Comparison of ENCODE assay signal across 8 cellular contexts in genomic region chr1:218339267-218339831, GRCh38. TPM values are rescaled to one million over a fixed set of nuclear protein-coding genes. Genes with fewer than 3 reads are reported as not detected.
DNase-seq lines count a peak whose midpoint lies in the region; ATAC-seq and TF ChIP-seq lines count a peak whose summit lies in the region.

No MANE protein-coding gene starts in this region.

- no peaks in the 10 kb centered on the region for H3K27me3 Mint-ChIP-seq in memory B cell
- H3K27me3 Mint-ChIP-seq in activated T-helper 2 cell treated with anti-CD3 and anti-CD28 coated beads, Interferon-gamma antibody, Interleukin-2, Interleukin-4, amounts not matched to agents 10 μg/mL and 5 μg/mL and 100 μg/mL, durations not matched to agents 14 hours and 24 hours and 36 hours (ENCODE audit: low read depth): peaks cover 23% of the 10 kb centered on the region
- H3K27me3 Mint-ChIP-seq in CD4-positive, alpha-beta memory T cell: no peaks in the 10 kb centered on the region
- peaks cover 12% of the 10 kb centered on the region for H3K27me3 Mint-ChIP-seq in activated CD4-positive, alpha-beta T cell treated with anti-CD3 and anti-CD28 coated beads, Interleukin-2, amount 10 ng/mL, durations not matched to agents 24 days and 14 days

- no peaks in the 10 kb centered on the region for H3K4me1 Mint-ChIP-seq in memory B cell
- H3K4me1 Mint-ChIP-seq in activated T-helper 2 cell treated with anti-CD3 and anti-CD28 coated beads, Interferon-gamma antibody, Interleukin-2, Interleukin-4, amounts not matched to agents 10 μg/mL and 5 μg/mL and 100 μg/mL, durations not matched to agents 14 hours and 24 hours and 36 hours (ENCODE audit: low read depth): peaks cover 2% of the 10 kb centered on the region
- H3K4me1 Mint-ChIP-seq in CD4-positive, alpha-beta memory T cell: no peaks in the 10 kb centered on the region
- H3K4me1 Mint-ChIP-seq in activated CD4-positive, alpha-beta T cell treated with anti-CD3 and anti-CD28 coated beads, Interleukin-2, amount 10 ng/mL, durations not matched to agents 24 days and 14 days: no peaks in the 10 kb centered on the region

- DNase-seq in EL (peak; percentile 50), M059J (ENCODE audit: low read depth) (peak; percentile 50), ascending aorta (ENCODE audit: low spot score in 2 of 2) (no peak), memory B cell (ENCODE audit: low spot score in 2 of 2) (peak in 1 of 2 donors; percentile 12)
- DNase-seq in activated T-helper 2 cell treated with anti-CD3 and anti-CD28 coated beads, Interferon-gamma antibody, Interleukin-2, Interleukin-4, amounts not matched to agents 10 μg/mL and 5 μg/mL and 100 μg/mL, durations not matched to agents 14 hours and 24 hours and 36 hours (ENCODE audit: low spot score): no peak
- DNase-seq in CD4-positive, alpha-beta memory T cell: no peak
- DNase-seq in activated CD4-positive, alpha-beta T cell treated with anti-CD3 and anti-CD28 coated beads, Interleukin-2, amount 10 ng/mL, durations not matched to agents 24 days and 14 days: no peak

- no peaks in the 10 kb centered on the region for H3K36me3 ChIP-seq in ascending aorta
- peaks cover 3% of the 10 kb centered on the region for H3K36me3 ChIP-seq in CD4-positive, alpha-beta memory T cell (ENCODE audit: insufficient read depth, low read length)

- no peak overlapping the region for H3K27ac Mint-ChIP-seq in memory B cell
- no peak overlapping the region for H3K27ac Mint-ChIP-seq in activated T-helper 2 cell treated with anti-CD3 and anti-CD28 coated beads, Interferon-gamma antibody, Interleukin-2, Interleukin-4, amounts not matched to agents 10 μg/mL and 5 μg/mL and 100 μg/mL, durations not matched to agents 14 hours and 24 hours and 36 hours
- H3K27ac Mint-ChIP-seq in CD4-positive, alpha-beta memory T cell: no peak overlapping the region
- H3K27ac Mint-ChIP-seq in activated CD4-positive, alpha-beta T cell treated with anti-CD3 and anti-CD28 coated beads, Interleukin-2, amount 10 ng/mL, durations not matched to agents 24 days and 14 days: no peak overlapping the region

- intact Hi-C loops in ascending aorta (cut with DNase I): loop anchor here (5.0 to 10.0 kb wide), 2 partner anchors 248 to 1075 kb away; no protein-coding TSS in a partner anchor
- intact Hi-C loops in activated T-helper 2 cell treated with anti-CD3 and anti-CD28 coated beads, Interferon-gamma antibody, Interleukin-2, Interleukin-4, amounts not matched to agents 10 μg/mL and 5 μg/mL and 100 μg/mL, durations not matched to agents 14 hours and 24 hours and 36 hours (cut with micrococcal nuclease): loop anchor here (1.0 kb wide), 1 partner anchor 182 kb away; no protein-coding TSS in a partner anchor
- intact Hi-C loops in CD4-positive, alpha-beta memory T cell (cut with micrococcal nuclease): loop anchor here (2.0 to 10.0 kb wide), 2 partner anchors 1077 to 1635 kb away; no protein-coding TSS in a partner anchor
- intact Hi-C loops in activated CD4-positive, alpha-beta T cell treated with anti-CD3 and anti-CD28 coated beads, Interleukin-2, amount 10 ng/mL, durations not matched to agents 24 days and 14 days (cut with micrococcal nuclease): loop anchor here (1.0 kb wide), 1 partner anchor 182 kb away; no protein-coding TSS in a partner anchor

- peak; percentile 50 to 76 (median 70) for TF ChIP-seq CTCF in ascending aorta (IDR thresholded peaks at IDR 0.05)

- H3K9me3 ChIP-seq in ascending aorta: no peaks in the 10 kb centered on the region
- H3K9me3 ChIP-seq in CD4-positive, alpha-beta memory T cell (ENCODE audit: control insufficient read depth in 1 of 2, low read length in 2 of 2): no peaks in the 10 kb centered on the region

- no peaks in the 10 kb centered on the region for H3K36me3 Mint-ChIP-seq in memory B cell
- no peaks in the 10 kb centered on the region for H3K36me3 Mint-ChIP-seq in activated T-helper 2 cell treated with anti-CD3 and anti-CD28 coated beads, Interferon-gamma antibody, Interleukin-2, Interleukin-4, amounts not matched to agents 10 μg/mL and 5 μg/mL and 100 μg/mL, durations not matched to agents 14 hours and 24 hours and 36 hours (ENCODE audit: low read depth)
- peaks cover 2 to 19% of the 10 kb centered on the region in 2 donors for H3K36me3 Mint-ChIP-seq in CD4-positive, alpha-beta memory T cell
- no peaks in the 10 kb centered on the region for H3K36me3 Mint-ChIP-seq in activated CD4-positive, alpha-beta T cell treated with anti-CD3 and anti-CD28 coated beads, Interleukin-2, amount 10 ng/mL, durations not matched to agents 24 days and 14 days (ENCODE audit: low read depth)

- H3K4me1 ChIP-seq in ascending aorta: no peaks in the 10 kb centered on the region
- peaks cover under 1% of the 10 kb centered on the region for H3K4me1 ChIP-seq in CD4-positive, alpha-beta memory T cell (ENCODE audit: insufficient read depth, low read length)

- no peak overlapping the region for H3K4me3 ChIP-seq in ascending aorta
- H3K4me3 ChIP-seq in CD4-positive, alpha-beta memory T cell (ENCODE audit: low read length in 2 of 2): no peak overlapping the region

- no peaks in the 10 kb centered on the region for H3K27me3 ChIP-seq in ascending aorta
- no peaks in the 10 kb centered on the region for H3K27me3 ChIP-seq in CD4-positive, alpha-beta memory T cell (ENCODE audit: insufficient read depth, low read length)

- POLR2A ChIA-PET in CD4-positive, alpha-beta memory T cell (lab: Charles Lee; ENCODE audit: partially characterized antibody): no interaction called here

- no peak overlapping the region for H3K4me3 Mint-ChIP-seq in memory B cell
- H3K4me3 Mint-ChIP-seq in activated T-helper 2 cell treated with anti-CD3 and anti-CD28 coated beads, Interferon-gamma antibody, Interleukin-2, Interleukin-4, amounts not matched to agents 10 μg/mL and 5 μg/mL and 100 μg/mL, durations not matched to agents 14 hours and 24 hours and 36 hours (ENCODE audit: low read depth): no peak overlapping the region
- H3K4me3 Mint-ChIP-seq in CD4-positive, alpha-beta memory T cell: no peak overlapping the region
- H3K4me3 Mint-ChIP-seq in activated CD4-positive, alpha-beta T cell treated with anti-CD3 and anti-CD28 coated beads, Interleukin-2, amount 10 ng/mL, durations not matched to agents 24 days and 14 days: no peak overlapping the region

- no peaks in the 10 kb centered on the region for H3K9me3 Mint-ChIP-seq in memory B cell
- H3K9me3 Mint-ChIP-seq in activated T-helper 2 cell treated with anti-CD3 and anti-CD28 coated beads, Interferon-gamma antibody, Interleukin-2, Interleukin-4, amounts not matched to agents 10 μg/mL and 5 μg/mL and 100 μg/mL, durations not matched to agents 14 hours and 24 hours and 36 hours: no peaks in the 10 kb centered on the region
- no peaks in the 10 kb centered on the region for H3K9me3 Mint-ChIP-seq in CD4-positive, alpha-beta memory T cell
- H3K9me3 Mint-ChIP-seq in activated CD4-positive, alpha-beta T cell treated with anti-CD3 and anti-CD28 coated beads, Interleukin-2, amount 10 ng/mL, durations not matched to agents 24 days and 14 days: no peaks in the 10 kb centered on the region

- no peak overlapping the region for H3K27ac ChIP-seq in ascending aorta
- no peak overlapping the region for H3K27ac ChIP-seq in CD4-positive, alpha-beta memory T cell (ENCODE audit: low read depth, low read length)

- ATAC-seq in GM21447 (IDR thresholded peaks at IDR 0.05; ENCODE audit: unreplicated experiment) (peak; percentile 63), memory B cell (ENCODE audit: low read depth) (peak; percentile 44)

- CTCF ChIA-PET in CD4-positive, alpha-beta memory T cell (lab: Charles Lee; ENCODE audit: partially characterized antibody): interaction anchor here (0.8 to 3.1 kb wide), 6 partner anchors 10 to 53 kb away, joined by 3 to 18 read pairs (median 3); no protein-coding TSS in a partner anchor

RNA-seq across cellular contexts. Expression of gene TGFB2, which starts 5.8 kb away (rescaled TPM):
- total RNA-seq in M059J (2014; rRNA removed; shearing (Covaris generic)): 50.4 and 74.2 TPM in 2 replicates
- 9.9 TPM for total RNA-seq in ascending aorta
- total RNA-seq in activated T-helper 2 cell treated with anti-CD3 and anti-CD28 coated beads, Interferon-gamma antibody, Interleukin-2, Interleukin-4, amounts not matched to agents 10 μg/mL and 5 μg/mL and 100 μg/mL, durations not matched to agents 14 hours and 24 hours and 36 hours: 0.05 TPM in 1 of 2 replicates, not detected in the other
- total RNA-seq in CD4-positive, alpha-beta memory T cell: not detected
- polyA plus RNA-seq in CD4-positive, alpha-beta memory T cell: not detected
- not detected in 2 replicates for total RNA-seq in activated CD4-positive, alpha-beta T cell treated with anti-CD3 and anti-CD28 coated beads, Interleukin-2, amount 10 ng/mL, durations not matched to agents 24 days and 14 days

RNA-seq across cellular contexts. Expression of gene RRP15, which starts 54.3 kb away (rescaled TPM):
- 2.7 and 4.5 TPM in 2 replicates for total RNA-seq in M059J (2014; rRNA removed; shearing (Covaris generic))
- total RNA-seq in ascending aorta: 1.9 TPM
- 32.9 and 34.6 TPM in 2 replicates for total RNA-seq in activated T-helper 2 cell treated with anti-CD3 and anti-CD28 coated beads, Interferon-gamma antibody, Interleukin-2, Interleukin-4, amounts not matched to agents 10 μg/mL and 5 μg/mL and 100 μg/mL, durations not matched to agents 14 hours and 24 hours and 36 hours
- total RNA-seq in CD4-positive, alpha-beta memory T cell: 10 to 100 TPM; 14.1 to 16.8 TPM
- 10 to 100 TPM; 12.8 to 20.7 TPM for polyA plus RNA-seq in CD4-positive, alpha-beta memory T cell
- 41.0 and 44.7 TPM in 2 replicates for total RNA-seq in activated CD4-positive, alpha-beta T cell treated with anti-CD3 and anti-CD28 coated beads, Interleukin-2, amount 10 ng/mL, durations not matched to agents 24 days and 14 days

Comparison
In these comparisons a context has a peak if more than half of its experiments do, and no peak if none do; other contexts are left out.
1. DNase-seq: peak in EL (single experiment) and M059J (single experiment); none in ascending aorta (0 of 2), activated T-helper 2 cell treated with anti-CD3 and anti-CD28 coated beads, Interferon-gamma antibody, Interleukin-2, Interleukin-4, amounts not matched to agents 10 μg/mL and 5 μg/mL and 100 μg/mL, durations not matched to agents 14 hours and 24 hours and 36 hours (single experiment), CD4-positive, alpha-beta memory T cell (0 of 5) and activated CD4-positive, alpha-beta T cell treated with anti-CD3 and anti-CD28 coated beads, Interleukin-2, amount 10 ng/mL, durations not matched to agents 24 days and 14 days (single experiment).
2. RNA of gene TGFB2, which starts 5.8 kb away (total RNA-seq): 50.4 to 74.2 TPM in M059J and 9.9 TPM in ascending aorta (single experiment); not detected in CD4-positive, alpha-beta memory T cell, 0.05 TPM in activated T-helper 2 cell treated with anti-CD3 and anti-CD28 coated beads, Interferon-gamma antibody, Interleukin-2, Interleukin-4, amounts not matched to agents 10 μg/mL and 5 μg/mL and 100 μg/mL, durations not matched to agents 14 hours and 24 hours and 36 hours and not detected in activated CD4-positive, alpha-beta T cell treated with anti-CD3 and anti-CD28 coated beads, Interleukin-2, amount 10 ng/mL, durations not matched to agents 24 days and 14 days; every median in the first group is over 10 times any median in the second.